10 cellular contexts compared by ENCODE assay signal in the genomic region with DNA sequence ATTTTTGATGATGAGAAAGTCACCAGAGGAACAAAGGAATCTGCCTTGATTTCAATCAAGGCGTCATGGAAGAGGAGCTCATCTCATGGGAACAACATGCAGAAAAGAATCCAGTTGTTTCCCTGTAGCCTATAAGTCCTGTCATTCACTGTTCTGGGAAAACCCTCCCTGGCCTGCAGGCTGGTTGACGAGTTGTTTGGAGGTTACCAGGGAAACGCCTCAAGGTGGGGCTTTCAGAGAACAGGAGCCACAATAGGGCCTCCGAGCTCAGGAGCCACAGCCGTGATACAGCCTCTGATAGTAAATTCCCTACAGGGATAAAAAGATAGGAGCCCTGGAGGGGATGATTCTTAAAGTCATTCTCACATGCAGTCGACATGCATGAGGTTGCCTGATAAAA.
DNase-seq lines count a peak whose midpoint lies in the region; ATAC-seq, FAIRE-seq and TF ChIP-seq lines count a peak whose summit lies in the region.
"Had no signal": no experiment of that assay in that cellular context is flagged by ENCODE, and none has a peak within 500 bp of the region (broad histone marks: within the 10 kb centered on the region; RNA-seq: fewer than 3 reads in every experiment).

No MANE protein-coding gene starts in this region.

- H4K20me1 ChIP-seq in endothelial cell of umbilical vein (replicated peaks; ENCODE audit: control insufficient read depth, extremely low read depth, insufficient read depth, low read length) = no peaks in the 10 kb centered on the region

- no peaks in the 10 kb centered on the region for H3K27me3 ChIP-seq in endothelial cell of umbilical vein (ENCODE audit: control insufficient read depth in 2 of 2, insufficient read depth in 2 of 2, low read length in 2 of 2)

- BruUV-seq in endothelial cell of umbilical vein (replicated peaks; lab: Mats Ljungman, UMichigan) = no TSS peak

- H3K9me1 ChIP-seq in endothelial cell of umbilical vein (replicated peaks; ENCODE audit: control insufficient read depth, extremely low read depth, insufficient read depth, low read length) = no peaks in the 10 kb centered on the region

- CTCF ChIA-PET in endothelial cell of umbilical vein (lab: Charles Lee) = no interaction called here

- no peak overlapping the region for H3K27ac ChIP-seq in endothelial cell of umbilical vein (ENCODE audit: insufficient read depth, low read depth, low read length)

- POLR2A ChIA-PET in endothelial cell of umbilical vein (lab: Charles Lee) = no interaction called here

- H3K4me3 ChIP-seq in endothelial cell of umbilical vein (replicated peaks in 1 of 3; ENCODE audit: insufficient read depth in 1 of 3, low read depth in 1 of 3, low read length in 3 of 3) = no peak overlapping the region

- dilution Hi-C loops in endothelial cell of umbilical vein (cut with MboI; ENCODE audit: extremely low pct_ligation_motif_present, low sequenced_read_pairs) = no loop called here

- peaks cover 0 to 22% of the 10 kb centered on the region in 2 donors for H3K9me3 Mint-ChIP-seq in stimulated activated naive CD8-positive, alpha-beta T cell treated with anti-CD3 and anti-CD28 coated beads, Interleukin-15, amount 100 ng/mL, for 72 hours
- H3K9me3 Mint-ChIP-seq: activated naive CD8-positive, alpha-beta T cell treated with anti-CD3 and anti-CD28 coated beads, Interleukin-2, amount 50 U/mL, for 24 hours had no signal

- H3K27me3 Mint-ChIP-seq in stimulated activated naive CD8-positive, alpha-beta T cell treated with anti-CD3 and anti-CD28 coated beads, Interleukin-15, amount 100 ng/mL, for 72 hours = no peaks in the 10 kb centered on the region
- H3K27me3 Mint-ChIP-seq: activated naive CD8-positive, alpha-beta T cell treated with anti-CD3 and anti-CD28 coated beads, Interleukin-2, amount 50 U/mL, for 24 hours had no signal

- no peak for FAIRE-seq in endothelial cell of umbilical vein (lab: Jason Lieb, UNC)
- FAIRE-seq: islet of Langerhans had no signal

- no peaks in the 10 kb centered on the region for H3K9me3 ChIP-seq in endothelial cell of umbilical vein (replicated peaks; ENCODE audit: control insufficient read depth, insufficient read depth, low read length)

- no peaks in the 10 kb centered on the region for H3K4me1 Mint-ChIP-seq in stimulated activated naive CD8-positive, alpha-beta T cell treated with anti-CD3 and anti-CD28 coated beads, Interleukin-15, amount 100 ng/mL, for 72 hours
- H3K4me1 Mint-ChIP-seq: activated naive CD8-positive, alpha-beta T cell treated with anti-CD3 and anti-CD28 coated beads, Interleukin-2, amount 50 U/mL, for 24 hours had no signal

- ATAC-seq in GM21423 (IDR thresholded peaks at IDR 0.05; ENCODE audit: unreplicated experiment) (no peak), GM18868 (IDR thresholded peaks at IDR 0.05; ENCODE audit: unreplicated experiment) (no peak), GM18867 (IDR thresholded peaks at IDR 0.05; ENCODE audit: unreplicated experiment) (no peak)
- ATAC-seq in stimulated activated naive CD8-positive, alpha-beta T cell treated with anti-CD3 and anti-CD28 coated beads, Interleukin-15, amount 100 ng/mL, for 72 hours = no peak
- ATAC-seq: activated naive CD8-positive, alpha-beta T cell treated with anti-CD3 and anti-CD28 coated beads, Interleukin-2, amount 50 U/mL, for 24 hours had no signal

- H3K4me1 ChIP-seq in endothelial cell of umbilical vein (ENCODE audit: control insufficient read depth, extremely low read depth, insufficient read depth, low read length) = peaks cover 3% of the 10 kb centered on the region

- no peak for TF ChIP-seq CTCF in endothelial cell of umbilical vein (IDR thresholded peaks at IDR 0.05; ENCODE audit: extremely low read depth in 1 of 2, insufficient read depth in 1 of 2, low read depth in 1 of 2, low read length in 2 of 2)

- no peak overlapping the region for H3K9ac ChIP-seq in endothelial cell of umbilical vein (replicated peaks; ENCODE audit: extremely low read depth, insufficient read depth, low read length)

- H2AFZ ChIP-seq in endothelial cell of umbilical vein (ENCODE audit: low read depth, low read length) = no peak overlapping the region

- H3K79me2 ChIP-seq in endothelial cell of umbilical vein (ENCODE audit: control insufficient read depth, insufficient read depth, low read length) = no peaks in the 10 kb centered on the region

- H3K27ac Mint-ChIP-seq in stimulated activated naive CD8-positive, alpha-beta T cell treated with anti-CD3 and anti-CD28 coated beads, Interleukin-15, amount 100 ng/mL, for 72 hours = no peak overlapping the region
- H3K27ac Mint-ChIP-seq: activated naive CD8-positive, alpha-beta T cell treated with anti-CD3 and anti-CD28 coated beads, Interleukin-2, amount 50 U/mL, for 24 hours had no signal

- no peaks in the 10 kb centered on the region for H3K36me3 ChIP-seq in endothelial cell of umbilical vein (ENCODE audit: control insufficient read depth in 2 of 2, extremely low read depth in 1 of 2, insufficient read depth in 2 of 2, low read length in 2 of 2)

- TF ChIP-seq POLR2A in endothelial cell of umbilical vein (IDR thresholded peaks at IDR 0.05; ENCODE audit: low read depth, low read length) = no peak

- H3K4me2 ChIP-seq in endothelial cell of umbilical vein (ENCODE audit: insufficient read depth, low read length) = no peak overlapping the region

- H3K4me3 Mint-ChIP-seq in stimulated activated naive CD8-positive, alpha-beta T cell treated with anti-CD3 and anti-CD28 coated beads, Interleukin-15, amount 100 ng/mL, for 72 hours = no peak overlapping the region
- H3K4me3 Mint-ChIP-seq: activated naive CD8-positive, alpha-beta T cell treated with anti-CD3 and anti-CD28 coated beads, Interleukin-2, amount 50 U/mL, for 24 hours had no signal

- intact Hi-C loops in endothelial cell of umbilical vein (cut with micrococcal nuclease) = loop anchor here (2.0 kb wide), 1 partner anchor 19 kb away; no protein-coding TSS in a partner anchor

- peak; percentile 79 for DNase-seq in ELR (ENCODE audit: low read depth)
- peak; percentile 96 for DNase-seq in NCI-H226
- peak; percentile 19 for DNase-seq in endothelial cell of umbilical vein (ENCODE audit: low read depth, low spot score)
- peak; percentile 47 for DNase-seq in mesenteric fat pad (ENCODE audit: low spot score)
- no peak for DNase-seq in stimulated activated naive CD8-positive, alpha-beta T cell treated with anti-CD3 and anti-CD28 coated beads, Interleukin-15, amount 100 ng/mL, for 72 hours
- DNase-seq: activated naive CD8-positive, alpha-beta T cell treated with anti-CD3 and anti-CD28 coated beads, Interleukin-2, amount 50 U/mL, for 24 hours had no signal

TF ChIP-seq in endothelial cell of umbilical vein, 7 proteins besides CTCF, POLR2A, EP300 and RAD21:
- TF ChIP-seq MYC (IDR thresholded peaks at IDR 0.05; ENCODE audit: low read depth, low read length) (no peak), JUN (IDR thresholded peaks at IDR 0.05; ENCODE audit: borderline replicate concordance, insufficient read depth, insufficient read length, low read depth) (no peak), POLR2AphosphoS5 (IDR thresholded peaks at IDR 0.05; ENCODE audit: insufficient read depth, low read depth, low read length) (no peak), FOS (IDR thresholded peaks at IDR 0.05; ENCODE audit: borderline replicate concordance, insufficient read depth, low read length) (no peak), GATA2 (IDR thresholded peaks at IDR 0.05; ENCODE audit: insufficient read depth, insufficient read length, low read depth, low read length) (no peak)

Comparison
In these comparisons a context has a peak if more than half of its experiments do, and no peak if none do; other contexts are left out.
1. DNase-seq: peak in ELR (single experiment), NCI-H226 (single experiment), endothelial cell of umbilical vein (single experiment) and mesenteric fat pad (single experiment); none in stimulated activated naive CD8-positive, alpha-beta T cell treated with anti-CD3 and anti-CD28 coated beads, Interleukin-15, amount 100 ng/mL, for 72 hours (0 of 2).